Comparison of ENCODE assay signal across 1 cellular context in genomic region chr12:110278137-110278536, GRCh38.
TF ChIP-seq lines count a peak whose summit lies in the region.

No MANE protein-coding gene starts in this region.

TF ChIP-seq in WTC11, 78 proteins besides CTCF, POLR2A, EP300 and RAD21 (continued from another document):
- no peak for TF ChIP-seq GRHL2 (CRISPR knock-in tag; IDR thresholded peaks at IDR 0.05; ENCODE audit: insufficient replicate concordance, severe bottlenecking)
- no peak for TF ChIP-seq ZNF317 (CRISPR knock-in tag; IDR thresholded peaks at IDR 0.05; ENCODE audit: borderline replicate concordance, low read depth)
- TF ChIP-seq PRDM15 (CRISPR knock-in tag; IDR thresholded peaks at IDR 0.05): no peak
- no peak for TF ChIP-seq ATF2 (CRISPR knock-in tag; IDR thresholded peaks at IDR 0.05; ENCODE audit: borderline replicate concordance, low read depth)
- no peak for TF ChIP-seq SOX15 (CRISPR knock-in tag; IDR thresholded peaks at IDR 0.05)
- no peak for TF ChIP-seq PREB (CRISPR knock-in tag; IDR thresholded peaks at IDR 0.05; ENCODE audit: borderline replicate concordance)
- TF ChIP-seq, protein P1, sequence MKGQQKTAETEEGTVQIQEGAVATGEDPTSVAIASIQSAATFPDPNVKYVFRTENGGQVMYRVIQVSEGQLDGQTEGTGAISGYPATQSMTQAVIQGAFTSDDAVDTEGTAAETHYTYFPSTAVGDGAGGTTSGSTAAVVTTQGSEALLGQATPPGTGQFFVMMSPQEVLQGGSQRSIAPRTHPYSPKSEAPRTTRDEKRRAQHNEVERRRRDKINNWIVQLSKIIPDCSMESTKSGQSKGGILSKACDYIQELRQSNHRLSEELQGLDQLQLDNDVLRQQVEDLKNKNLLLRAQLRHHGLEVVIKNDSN (CRISPR knock-in tag; IDR thresholded peaks at IDR 0.05): no peak
- TF ChIP-seq ZMAT4 (CRISPR knock-in tag; IDR thresholded peaks at IDR 0.05): no peak
- TF ChIP-seq, protein P2, sequence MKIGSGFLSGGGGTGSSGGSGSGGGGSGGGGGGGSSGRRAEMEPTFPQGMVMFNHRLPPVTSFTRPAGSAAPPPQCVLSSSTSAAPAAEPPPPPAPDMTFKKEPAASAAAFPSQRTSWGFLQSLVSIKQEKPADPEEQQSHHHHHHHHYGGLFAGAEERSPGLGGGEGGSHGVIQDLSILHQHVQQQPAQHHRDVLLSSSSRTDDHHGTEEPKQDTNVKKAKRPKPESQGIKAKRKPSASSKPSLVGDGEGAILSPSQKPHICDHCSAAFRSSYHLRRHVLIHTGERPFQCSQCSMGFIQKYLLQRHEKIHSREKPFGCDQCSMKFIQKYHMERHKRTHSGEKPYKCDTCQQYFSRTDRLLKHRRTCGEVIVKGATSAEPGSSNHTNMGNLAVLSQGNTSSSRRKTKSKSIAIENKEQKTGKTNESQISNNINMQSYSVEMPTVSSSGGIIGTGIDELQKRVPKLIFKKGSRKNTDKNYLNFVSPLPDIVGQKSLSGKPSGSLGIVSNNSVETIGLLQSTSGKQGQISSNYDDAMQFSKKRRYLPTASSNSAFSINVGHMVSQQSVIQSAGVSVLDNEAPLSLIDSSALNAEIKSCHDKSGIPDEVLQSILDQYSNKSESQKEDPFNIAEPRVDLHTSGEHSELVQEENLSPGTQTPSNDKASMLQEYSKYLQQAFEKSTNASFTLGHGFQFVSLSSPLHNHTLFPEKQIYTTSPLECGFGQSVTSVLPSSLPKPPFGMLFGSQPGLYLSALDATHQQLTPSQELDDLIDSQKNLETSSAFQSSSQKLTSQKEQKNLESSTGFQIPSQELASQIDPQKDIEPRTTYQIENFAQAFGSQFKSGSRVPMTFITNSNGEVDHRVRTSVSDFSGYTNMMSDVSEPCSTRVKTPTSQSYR (CRISPR knock-in tag; IDR thresholded peaks at IDR 0.05): no peak
- TF ChIP-seq FOXP1 (CRISPR knock-in tag; IDR thresholded peaks at IDR 0.05; ENCODE audit: borderline replicate concordance): no peak
- TF ChIP-seq ESRRA (CRISPR knock-in tag; IDR thresholded peaks at IDR 0.05; ENCODE audit: borderline replicate concordance): no peak
TF ChIP-seq in WTC11: peak in this region for 0.
